ENCODE assay signal across 9 cellular contexts in the genomic region with DNA sequence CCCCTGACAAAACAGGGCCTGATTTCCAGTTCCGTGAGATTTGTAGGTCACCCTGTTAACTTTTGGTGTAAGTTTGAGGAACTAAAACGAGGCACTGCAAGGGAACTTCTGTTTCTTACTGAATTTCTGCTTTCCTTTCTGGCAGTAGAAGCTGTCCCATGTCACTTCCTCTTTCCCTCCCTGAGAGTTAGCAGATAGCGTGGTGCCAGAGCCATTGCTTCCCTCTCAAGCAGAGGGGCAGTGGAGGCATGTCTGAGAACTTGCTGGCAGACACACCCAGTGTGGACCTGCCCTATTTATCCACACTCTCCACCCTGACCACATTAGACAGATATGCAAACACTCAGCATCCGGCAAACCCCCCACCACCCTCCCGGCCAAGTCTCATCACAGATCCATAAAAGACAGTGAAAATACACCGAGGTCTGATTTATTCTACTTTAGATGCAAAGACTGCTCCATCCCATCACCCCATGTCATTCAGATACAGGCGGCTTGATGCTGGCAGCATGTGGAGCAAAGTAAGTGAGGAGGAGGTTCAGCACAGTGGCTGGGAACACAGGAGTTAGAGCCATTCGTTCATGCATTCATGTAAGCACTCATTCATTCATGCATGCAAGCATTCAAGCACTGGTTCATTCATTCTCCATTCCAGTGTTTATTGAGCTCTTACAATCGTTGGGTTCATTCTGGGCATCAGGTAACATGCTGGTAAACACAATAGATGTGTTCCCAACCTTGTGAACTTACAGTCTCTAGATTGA.
DNase-seq lines count a peak whose midpoint lies in the region; ATAC-seq and TF ChIP-seq lines count a peak whose summit lies in the region.
"Had no signal": no experiment of that assay in that cellular context is flagged by ENCODE, and none has a peak within 500 bp of the region (broad histone marks: within the 10 kb centered on the region; RNA-seq: fewer than 3 reads in every experiment).

No MANE protein-coding gene starts in this region.

- H3K27me3 Mint-ChIP-seq in T-helper 2 cell treated with Interferon-gamma antibody and Interleukin-4, amounts not matched to agents 5 μg/mL and 100 μg/mL, for 36 hours (ENCODE audit: low read depth), result no peaks in the 10 kb centered on the region

- ATAC-seq in HG02981 (IDR thresholded peaks at IDR 0.05; ENCODE audit: unreplicated experiment) (peak; percentile 91), left lung (peak; percentile 88)

- DNase-seq in T-helper 2 cell treated with Interferon-gamma antibody and Interleukin-4, amounts not matched to agents 5 μg/mL and 100 μg/mL, for 36 hours (ENCODE audit: low spot score), result no peak
- DNase-seq in T-helper 2 cell, result no peak
- DNase-seq in OCI-M2 (lab: John Stamatoyannopoulos, UW; ENCODE audit: unreplicated experiment), result peak; percentile 36
- peak in 1 of 2 donors; percentile 65 for DNase-seq in left lung
- no peak for DNase-seq in RKO (ENCODE audit: low spot score)
- no peak for DNase-seq in NCI-H146 (lab: John Stamatoyannopoulos, UW)
- no peak for DNase-seq in NCI-H774 (lab: John Stamatoyannopoulos, UW)

- peaks cover 0 to 31% of the 10 kb centered on the region in 2 donors for H3K4me1 ChIP-seq in left lung

- peaks cover 22% of the 10 kb centered on the region for H3K4me1 Mint-ChIP-seq in T-helper 2 cell treated with Interferon-gamma antibody and Interleukin-4, amounts not matched to agents 5 μg/mL and 100 μg/mL, for 36 hours (ENCODE audit: low read depth)

- H3K36me3 ChIP-seq in left lung, result no peaks in the 10 kb centered on the region

- H3K4me3 ChIP-seq in left lung, result no peak overlapping the region

- no peaks in the 10 kb centered on the region for H3K27me3 ChIP-seq in left lung

- TF ChIP-seq CTCF in left lung (IDR thresholded peaks at IDR 0.05), result no peak

- peak overlapping the region; percentile 45 for H3K4me3 Mint-ChIP-seq in T-helper 2 cell treated with Interferon-gamma antibody and Interleukin-4, amounts not matched to agents 5 μg/mL and 100 μg/mL, for 36 hours

- H3K27ac ChIP-seq in left lung, result peak overlapping the region in 1 of 2 donors; percentile 84
- H3K27ac ChIP-seq: epithelial cell of prostate had no signal

- intact Hi-C loops in left lung (cut with DNase I), result no loop called here

- no peaks in the 10 kb centered on the region for H3K9me3 ChIP-seq in left lung

- peak overlapping the region; percentile 52 for H3K27ac Mint-ChIP-seq in T-helper 2 cell treated with Interferon-gamma antibody and Interleukin-4, amounts not matched to agents 5 μg/mL and 100 μg/mL, for 36 hours

- H3K9me3 Mint-ChIP-seq in T-helper 2 cell treated with Interferon-gamma antibody and Interleukin-4, amounts not matched to agents 5 μg/mL and 100 μg/mL, for 36 hours, result no peaks in the 10 kb centered on the region

- H3K36me3 Mint-ChIP-seq in T-helper 2 cell treated with Interferon-gamma antibody and Interleukin-4, amounts not matched to agents 5 μg/mL and 100 μg/mL, for 36 hours (ENCODE audit: low read depth), result no peaks in the 10 kb centered on the region
